Comparison of ENCODE assay signal across 34 cellular contexts in genomic region chr2:80363951-80364350, GRCh38. TPM values are rescaled to one million over a fixed set of nuclear protein-coding genes. Genes with fewer than 3 reads are reported as not detected.
DNase-seq lines count a peak whose midpoint lies in the region; ATAC-seq and TF ChIP-seq lines count a peak whose summit lies in the region.
"Had no signal": no experiment of that assay in that cellular context is flagged by ENCODE, and none has a peak within 500 bp of the region (broad histone marks: within the 10 kb centered on the region; RNA-seq: fewer than 3 reads in every experiment).

No MANE protein-coding gene starts in this region.

- CTCF ChIA-PET in Caco-2 (lab: Charles Lee) = no interaction called here

- peaks cover 22% of the 10 kb centered on the region for H3K4me1 ChIP-seq in cardiac muscle cell (ENCODE audit: low read depth)
- H3K4me1 ChIP-seq in Caco-2 = no peaks in the 10 kb centered on the region
- H3K4me1 ChIP-seq: adrenal gland, gastrocnemius medialis, prostate gland, sigmoid colon, tibial artery had no signal

- H3K9me3 ChIP-seq in cardiac muscle cell (ENCODE audit: low read depth) (no peaks in the 10 kb centered on the region), Caco-2 (no peaks in the 10 kb centered on the region)
- H3K9me3 ChIP-seq: adrenal gland, gastrocnemius medialis, prostate gland, sigmoid colon, tibial artery had no signal

- ATAC-seq in Right ventricle myocardium superior (ENCODE audit: poor library complexity) = no peak
- ATAC-seq: left colon had no signal

- BruUV-seq in Caco-2 (replicated peaks; lab: Mats Ljungman, UMichigan) = no TSS peak

- no peak for TF ChIP-seq CTCF in cardiac muscle cell (IDR thresholded peaks at IDR 0.05; ENCODE audit: low read depth, low read length)
- TF ChIP-seq CTCF in NB4 (IDR thresholded peaks at IDR 0.05; ENCODE audit: low read depth, low read length) = no peak
- no peak for TF ChIP-seq CTCF in brain (conservative IDR thresholded peaks at IDR 0.05)
- no peak for TF ChIP-seq CTCF in mesothelial cell of epicardium (IDR thresholded peaks at IDR 0.05; ENCODE audit: unreplicated experiment)
- TF ChIP-seq CTCF in Caco-2 (IDR thresholded peaks at IDR 0.05; ENCODE audit: insufficient read depth in 1 of 2, low read depth in 1 of 2, low read length in 1 of 2, severe bottlenecking in 1 of 2, unreplicated experiment in 1 of 2) = no peak

- POLR2A ChIA-PET in Caco-2 (lab: Charles Lee) = no interaction called here

- H3K9me3 Mint-ChIP-seq in brain (no peaks in the 10 kb centered on the region), mesothelial cell of epicardium (no peaks in the 10 kb centered on the region), Caco-2 (ENCODE audit: unreplicated experiment) (no peaks in the 10 kb centered on the region)
- peaks cover 5% of the 10 kb centered on the region for H3K9me3 Mint-ChIP-seq in activated T-helper 1 cell treated with anti-CD3 and anti-CD28 coated beads, Interleukin-12 subunit alpha, Interleukin-12 subunit beta, Interleukin-2, Interleukin-4 antibody, amounts not matched to agents 30 ng/mL and 10 ng/mL and 1 ng/mL, durations not matched to agents 14 hours and 24 hours and 36 hours
- H3K9me3 Mint-ChIP-seq: activated CD4-positive, alpha-beta memory T cell treated with anti-CD3 and anti-CD28 coated beads, Interleukin-2, amount 10 ng/mL, durations not matched to agents 7 days and 5 days; activated naive CD4-positive, alpha-beta T cell treated with anti-CD3 and anti-CD28 coated beads, Interleukin-2, amount 10 ng/mL, durations not matched to agents 7 days and 5 days; HFFc6; naive B cell had no signal

- peak overlapping the region in 3 of 5 experiments; percentile 46 to 53 (median 51) for H3K4me3 Mint-ChIP-seq in brain
- H3K4me3 Mint-ChIP-seq in mesothelial cell of epicardium = no peak overlapping the region
- no peak overlapping the region for H3K4me3 Mint-ChIP-seq in Caco-2 (ENCODE audit: unreplicated experiment)
- H3K4me3 Mint-ChIP-seq in activated T-helper 1 cell treated with anti-CD3 and anti-CD28 coated beads, Interleukin-12 subunit alpha, Interleukin-12 subunit beta, Interleukin-2, Interleukin-4 antibody, amounts not matched to agents 30 ng/mL and 10 ng/mL and 1 ng/mL, durations not matched to agents 14 hours and 24 hours and 36 hours = no peak overlapping the region
- H3K4me3 Mint-ChIP-seq: activated CD4-positive, alpha-beta memory T cell treated with anti-CD3 and anti-CD28 coated beads, Interleukin-2, amount 10 ng/mL, durations not matched to agents 7 days and 5 days; activated naive CD4-positive, alpha-beta T cell treated with anti-CD3 and anti-CD28 coated beads, Interleukin-2, amount 10 ng/mL, durations not matched to agents 7 days and 5 days; CD4-positive, alpha-beta memory T cell; HFFc6; immature natural killer cell; naive B cell; T-helper 1 cell treated with Interleukin-12 subunit alpha and Interleukin-12 subunit beta and Interleukin-4 antibody, amounts not matched to agents 30 μg/mL and 1 μg/mL, for 36 hours had no signal

- H3K27me3 Mint-ChIP-seq in brain (peaks cover 4% of the 10 kb centered on the region), mesothelial cell of epicardium (ENCODE audit: low read depth) (no peaks in the 10 kb centered on the region), Caco-2 (ENCODE audit: insufficient read depth, unreplicated experiment) (peaks cover 11% of the 10 kb centered on the region)
- no peaks in the 10 kb centered on the region for H3K27me3 Mint-ChIP-seq in activated T-helper 1 cell treated with anti-CD3 and anti-CD28 coated beads, Interleukin-12 subunit alpha, Interleukin-12 subunit beta, Interleukin-2, Interleukin-4 antibody, amounts not matched to agents 30 ng/mL and 10 ng/mL and 1 ng/mL, durations not matched to agents 14 hours and 24 hours and 36 hours (ENCODE audit: insufficient read depth)
- H3K27me3 Mint-ChIP-seq: activated CD4-positive, alpha-beta memory T cell treated with anti-CD3 and anti-CD28 coated beads, Interleukin-2, amount 10 ng/mL, durations not matched to agents 7 days and 5 days; activated naive CD4-positive, alpha-beta T cell treated with anti-CD3 and anti-CD28 coated beads, Interleukin-2, amount 10 ng/mL, durations not matched to agents 7 days and 5 days; CD4-positive, alpha-beta memory T cell; naive B cell had no signal

- H3K27me3 ChIP-seq in cardiac muscle cell = no peaks in the 10 kb centered on the region
- H3K27me3 ChIP-seq in Caco-2 (replicated peaks; ENCODE audit: control insufficient read depth, insufficient read depth, low read length) = no peaks in the 10 kb centered on the region
- H3K27me3 ChIP-seq: adrenal gland, gastrocnemius medialis, sigmoid colon, tibial artery had no signal

- intact Hi-C loops in Right ventricle myocardium superior (cut with DNase I) (no loop called here), Caco-2 (cut with micrococcal nuclease; ENCODE audit: unreplicated experiment) (no loop called here)
- intact Hi-C loops in activated T-helper 1 cell treated with anti-CD3 and anti-CD28 coated beads, Interleukin-12 subunit alpha, Interleukin-12 subunit beta, Interleukin-2, Interleukin-4 antibody, amounts not matched to agents 30 ng/mL and 10 ng/mL and 1 ng/mL, durations not matched to agents 14 hours and 24 hours and 36 hours (cut with micrococcal nuclease) = no loop called here

- H3K27ac Mint-ChIP-seq in brain = peak overlapping the region in 3 of 5 experiments; percentile 3 to 71 (median 40)
- H3K27ac Mint-ChIP-seq in mesothelial cell of epicardium = peak overlapping the region; percentile 44
- no peak overlapping the region for H3K27ac Mint-ChIP-seq in Caco-2 (ENCODE audit: unreplicated experiment)
- no peak overlapping the region for H3K27ac Mint-ChIP-seq in activated T-helper 1 cell treated with anti-CD3 and anti-CD28 coated beads, Interleukin-12 subunit alpha, Interleukin-12 subunit beta, Interleukin-2, Interleukin-4 antibody, amounts not matched to agents 30 ng/mL and 10 ng/mL and 1 ng/mL, durations not matched to agents 14 hours and 24 hours and 36 hours
- H3K27ac Mint-ChIP-seq: activated CD4-positive, alpha-beta memory T cell treated with anti-CD3 and anti-CD28 coated beads, Interleukin-2, amount 10 ng/mL, durations not matched to agents 7 days and 5 days; activated naive CD4-positive, alpha-beta T cell treated with anti-CD3 and anti-CD28 coated beads, Interleukin-2, amount 10 ng/mL, durations not matched to agents 7 days and 5 days; CD4-positive, alpha-beta memory T cell; HFFc6; immature natural killer cell; T-helper 1 cell treated with Interleukin-12 subunit alpha and Interleukin-12 subunit beta and Interleukin-4 antibody, amounts not matched to agents 30 μg/mL and 1 μg/mL, for 36 hours had no signal

- H3K4me1 Mint-ChIP-seq in brain (peaks cover 33% of the 10 kb centered on the region), mesothelial cell of epicardium (peaks cover 40% of the 10 kb centered on the region), Caco-2 (ENCODE audit: low read depth, unreplicated experiment) (no peaks in the 10 kb centered on the region)
- no peaks in the 10 kb centered on the region for H3K4me1 Mint-ChIP-seq in activated T-helper 1 cell treated with anti-CD3 and anti-CD28 coated beads, Interleukin-12 subunit alpha, Interleukin-12 subunit beta, Interleukin-2, Interleukin-4 antibody, amounts not matched to agents 30 ng/mL and 10 ng/mL and 1 ng/mL, durations not matched to agents 14 hours and 24 hours and 36 hours (ENCODE audit: low read depth)
- H3K4me1 Mint-ChIP-seq: activated CD4-positive, alpha-beta memory T cell treated with anti-CD3 and anti-CD28 coated beads, Interleukin-2, amount 10 ng/mL, durations not matched to agents 7 days and 5 days; activated naive CD4-positive, alpha-beta T cell treated with anti-CD3 and anti-CD28 coated beads, Interleukin-2, amount 10 ng/mL, durations not matched to agents 7 days and 5 days; CD4-positive, alpha-beta memory T cell; immature natural killer cell; naive B cell had no signal

- no peaks in the 10 kb centered on the region for H3K36me3 Mint-ChIP-seq in brain
- no peaks in the 10 kb centered on the region for H3K36me3 Mint-ChIP-seq in mesothelial cell of epicardium
- no peaks in the 10 kb centered on the region for H3K36me3 Mint-ChIP-seq in Caco-2 (ENCODE audit: insufficient read depth, unreplicated experiment)
- H3K36me3 Mint-ChIP-seq in activated T-helper 1 cell treated with anti-CD3 and anti-CD28 coated beads, Interleukin-12 subunit alpha, Interleukin-12 subunit beta, Interleukin-2, Interleukin-4 antibody, amounts not matched to agents 30 ng/mL and 10 ng/mL and 1 ng/mL, durations not matched to agents 14 hours and 24 hours and 36 hours (ENCODE audit: low read depth) = no peaks in the 10 kb centered on the region
- H3K36me3 Mint-ChIP-seq: activated naive CD4-positive, alpha-beta T cell treated with anti-CD3 and anti-CD28 coated beads, Interleukin-2, amount 10 ng/mL, durations not matched to agents 7 days and 5 days; CD4-positive, alpha-beta memory T cell; immature natural killer cell; naive B cell had no signal

- no peaks in the 10 kb centered on the region for H3K36me3 ChIP-seq in cardiac muscle cell
- H3K36me3 ChIP-seq in Caco-2 (ENCODE audit: control insufficient read depth, insufficient read depth, low read length) = no peaks in the 10 kb centered on the region
- H3K36me3 ChIP-seq: adrenal gland, gastrocnemius medialis, prostate gland, sigmoid colon, tibial artery had no signal

- DNase-seq in cardiac muscle cell (ENCODE audit: low read depth in 1 of 2, low spot score in 1 of 2) = no peak
- no peak for DNase-seq in Right ventricle myocardium superior
- peak; percentile 3 for DNase-seq in NB4 (ENCODE audit: low read depth)
- no peak for DNase-seq in mesothelial cell of epicardium (ENCODE audit: low spot score in 2 of 2, unreplicated experiment in 2 of 2)
- DNase-seq in Caco-2 = no peak
- no peak for DNase-seq in activated T-helper 1 cell treated with anti-CD3 and anti-CD28 coated beads, Interleukin-12 subunit alpha, Interleukin-12 subunit beta, Interleukin-2, Interleukin-4 antibody, amounts not matched to agents 30 ng/mL and 10 ng/mL and 1 ng/mL, durations not matched to agents 14 hours and 24 hours and 36 hours (ENCODE audit: low spot score)
- no peak for DNase-seq in NCI-H345 treated with DMSO at 0.1 percent for 48 hours (lab: John Stamatoyannopoulos, UW; ENCODE audit: unreplicated experiment)
- DNase-seq: activated CD4-positive, alpha-beta memory T cell treated with anti-CD3 and anti-CD28 coated beads, Interleukin-2, amount 10 ng/mL, durations not matched to agents 7 days and 5 days; activated CD8-positive, alpha-beta memory T cell treated with anti-CD3 and anti-CD28 coated beads, Interleukin-2, amount 50 U/mL, for 4 hours; activated naive CD4-positive, alpha-beta T cell treated with anti-CD3 and anti-CD28 coated beads, Interleukin-2, amount 10 ng/mL, durations not matched to agents 7 days and 5 days; adrenal gland; AML-193; CD4-positive, alpha-beta memory T cell; cerebellar nuclear complex; gastrocnemius medialis; GOT3; HFFc6; immature natural killer cell; KG1; left colon; MM.1S; naive B cell; NCI-H2029; sigmoid colon; stimulated activated CD4-positive, alpha-beta T cell treated with anti-CD3 and anti-CD28 coated beads, Interleukin-4, amount 100 ng/mL, for 1 hour; tibial artery had no signal

- H3K4me3 ChIP-seq in cardiac muscle cell (no peak overlapping the region), NB4 (ENCODE audit: low read depth, low read length) (no peak overlapping the region), Caco-2 (ENCODE audit: low read depth, low read length) (no peak overlapping the region)
- H3K4me3 ChIP-seq: adrenal gland, gastrocnemius medialis, prostate gland, sigmoid colon, tibial artery had no signal

- TF ChIP-seq POLR2A in NB4 (IDR thresholded peaks at IDR 0.05; ENCODE audit: extremely low read depth, insufficient read length) = no peak

- H3K27ac ChIP-seq in cardiac muscle cell = peak overlapping the region; percentile 45
- H3K27ac ChIP-seq: adrenal gland, gastrocnemius medialis, prostate gland, sigmoid colon, tibial artery had no signal

RNA-seq across cellular contexts. Expression of gene LRRTM1, which starts 59.4 kb away (rescaled TPM):
- total RNA-seq in cardiac muscle cell = 17.4 and 18.0 TPM in 2 replicates
- polyA plus RNA-seq in cardiac muscle cell = 7.7 and 12.6 TPM in 2 replicates
- total RNA-seq in Right ventricle myocardium superior = 0.30 TPM
- 2.6 TPM for polyA plus RNA-seq in brain (ENCODE audit: insufficient read depth, low read depth, low replicate concordance)
- total RNA-seq in mesothelial cell of epicardium = 23.7 to 27.8 TPM (median 24.0 TPM) in 3 replicates
- not detected in 2 replicates for total RNA-seq in Caco-2 (2022)
- total RNA-seq in activated T-helper 1 cell treated with anti-CD3 and anti-CD28 coated beads, Interleukin-12 subunit alpha, Interleukin-12 subunit beta, Interleukin-2, Interleukin-4 antibody, amounts not matched to agents 30 ng/mL and 10 ng/mL and 1 ng/mL, durations not matched to agents 14 hours and 24 hours and 36 hours = not detected in 2 replicates
- total RNA-seq: activated CD4-positive, alpha-beta memory T cell treated with anti-CD3 and anti-CD28 coated beads, Interleukin-2, amount 10 ng/mL, durations not matched to agents 7 days and 5 days; CD4-positive, alpha-beta memory T cell; dermis microvascular lymphatic vessel endothelial cell; endothelial cell of umbilical vein; gastrocnemius medialis; HFFc6; mesenteric fat pad; RPMI7951; SK-MEL-5 had no signal
- polyA plus RNA-seq: CD4-positive, alpha-beta memory T cell; endothelial cell of umbilical vein; immature natural killer cell had no signal

Comparison
In these comparisons a context has a peak if more than half of its experiments do, and no peak if none do; other contexts are left out.
1. RNA of gene LRRTM1, which starts 59.4 kb away (total RNA-seq): 23.7 to 27.8 TPM in mesothelial cell of epicardium and 17.4 to 18.0 TPM in cardiac muscle cell; 0.30 TPM in Right ventricle myocardium superior (single experiment), not detected in Caco-2 and not detected in activated T-helper 1 cell treated with anti-CD3 and anti-CD28 coated beads, Interleukin-12 subunit alpha, Interleukin-12 subunit beta, Interleukin-2, Interleukin-4 antibody, amounts not matched to agents 30 ng/mL and 10 ng/mL and 1 ng/mL, durations not matched to agents 14 hours and 24 hours and 36 hours; every median in the first group is over 10 times any median in the second.
2. H3K27ac Mint-ChIP-seq: peak in brain (3 of 5) and mesothelial cell of epicardium (single experiment); none in Caco-2 (single experiment) and activated T-helper 1 cell treated with anti-CD3 and anti-CD28 coated beads, Interleukin-12 subunit alpha, Interleukin-12 subunit beta, Interleukin-2, Interleukin-4 antibody, amounts not matched to agents 30 ng/mL and 10 ng/mL and 1 ng/mL, durations not matched to agents 14 hours and 24 hours and 36 hours (single experiment).
3. H3K4me3 Mint-ChIP-seq: peak in brain (3 of 5); none in mesothelial cell of epicardium (single experiment), Caco-2 (single experiment) and activated T-helper 1 cell treated with anti-CD3 and anti-CD28 coated beads, Interleukin-12 subunit alpha, Interleukin-12 subunit beta, Interleukin-2, Interleukin-4 antibody, amounts not matched to agents 30 ng/mL and 10 ng/mL and 1 ng/mL, durations not matched to agents 14 hours and 24 hours and 36 hours (single experiment).